Comparison of ENCODE assay signal across 7 cellular contexts in genomic region chr19:5977785-5978605, GRCh38. TPM values are rescaled to one million over a fixed set of nuclear protein-coding genes. Genes with fewer than 3 reads are reported as not detected.
A peak's percentile ranks its signal among the peaks of the same experiment; 100 is the strongest.
DNase-seq lines count a peak whose midpoint lies in the region; ATAC-seq, FAIRE-seq and TF ChIP-seq lines count a peak whose summit lies in the region.

A gene with protein sequence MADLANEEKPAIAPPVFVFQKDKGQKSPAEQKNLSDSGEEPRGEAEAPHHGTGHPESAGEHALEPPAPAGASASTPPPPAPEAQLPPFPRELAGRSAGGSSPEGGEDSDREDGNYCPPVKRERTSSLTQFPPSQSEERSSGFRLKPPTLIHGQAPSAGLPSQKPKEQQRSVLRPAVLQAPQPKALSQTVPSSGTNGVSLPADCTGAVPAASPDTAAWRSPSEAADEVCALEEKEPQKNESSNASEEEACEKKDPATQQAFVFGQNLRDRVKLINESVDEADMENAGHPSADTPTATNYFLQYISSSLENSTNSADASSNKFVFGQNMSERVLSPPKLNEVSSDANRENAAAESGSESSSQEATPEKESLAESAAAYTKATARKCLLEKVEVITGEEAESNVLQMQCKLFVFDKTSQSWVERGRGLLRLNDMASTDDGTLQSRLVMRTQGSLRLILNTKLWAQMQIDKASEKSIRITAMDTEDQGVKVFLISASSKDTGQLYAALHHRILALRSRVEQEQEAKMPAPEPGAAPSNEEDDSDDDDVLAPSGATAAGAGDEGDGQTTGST (minus strand): TSS chr19:5978140. CDS start chr19:5978082, 58 bp downstream.

- peaks cover 31% of the 10 kb centered on the region for H4K20me1 ChIP-seq in hepatocyte (ENCODE audit: insufficient read depth, poor library complexity, severe bottlenecking)

- H3K36me3 ChIP-seq in hepatocyte (replicated peaks; ENCODE audit: insufficient read depth, low read depth): no peaks in the 10 kb centered on the region

- DNase-seq in GM18507 (ENCODE audit: extremely low spot score, insufficient read length, low read depth) (peak; percentile 100), NCI-H2029 treated with DMSO at 0.1 percent for 48 hours (lab: John Stamatoyannopoulos, UW) (peak; percentile 99), T-helper 9 cell (peak; percentile 93), astrocyte of the hippocampus (ENCODE audit: low read depth, low spot score) (peak; percentile 100), hepatocyte (ENCODE audit: low spot score) (peak; percentile 100), retina (peak; percentile 97)

- no peak for TF ChIP-seq CTCF in hepatocyte (IDR thresholded peaks at IDR 0.05; ENCODE audit: poor library complexity)

- H3K4me3 ChIP-seq in hepatocyte: peak within 1 kb of the TSS; percentile 46

- no peaks in the 10 kb centered on the region for H3K27me3 ChIP-seq in hepatocyte

- H3K9me3 ChIP-seq in hepatocyte (ENCODE audit: low read depth): no peaks in the 10 kb centered on the region

- H3K79me2 ChIP-seq in hepatocyte: peaks cover 62% of the 10 kb centered on the region

- peaks cover 37% of the 10 kb centered on the region for H3K4me1 ChIP-seq in hepatocyte (ENCODE audit: insufficient read depth)

- peak; percentile 96 for FAIRE-seq in GM18507 (lab: Jason Lieb, UNC)

- 2% methylated on average over 81 of the region's 88 CpGs for WGBS in hepatocyte (ENCODE audit: low lambda C conversion rate, missing lambda C conversion rate)

- H3K9me2 ChIP-seq in hepatocyte (replicated peaks; ENCODE audit: insufficient read depth): no peaks in the 10 kb centered on the region

- peak within 1 kb of the TSS; percentile 92 for H3K4me2 ChIP-seq in hepatocyte

- H2AFZ ChIP-seq in hepatocyte: peak within 1 kb of the TSS; percentile 57

- peak within 1 kb of the TSS; percentile 85 for H3K27ac ChIP-seq in hepatocyte

- ATAC-seq in HG02981 (IDR thresholded peaks at IDR 0.05; ENCODE audit: unreplicated experiment): peak; percentile 90

RNA-seq across cellular contexts. Expression of the gene that starts here (rescaled TPM):
- total RNA-seq in hepatocyte: 51.0 and 78.1 TPM in 2 replicates
- 10.4 and 16.4 TPM in 2 replicates for polyA plus RNA-seq in hepatocyte

Comparison
In these comparisons a context has a peak if more than half of its experiments do, and no peak if none do; other contexts are left out.
1. Peak in every context shown above with its lines: DNase-seq, ATAC-seq, H3K4me3 ChIP-seq and H3K27ac ChIP-seq.